ENCODE assay signal across 8 cellular contexts in genomic region chr9:4680178-4680535, GRCh38. TPM values are rescaled to one million over a fixed set of nuclear protein-coding genes. Genes with fewer than 3 reads are reported as not detected.
DNase-seq lines count a peak whose midpoint lies in the region; ATAC-seq, FAIRE-seq and TF ChIP-seq lines count a peak whose summit lies in the region.

No MANE protein-coding gene starts in this region.

- peak overlapping the region; percentile 4; the same call in 1 of the 2 replicates for H2BK20ac ChIP-seq in IMR-90 (ENCODE audit: low read depth, low read length)
- H2BK20ac ChIP-seq in H1 (ENCODE audit: low read length): no peak overlapping the region

- ATAC-seq in IMR-90 (ENCODE audit: low read depth): no peak

- H2BK5ac ChIP-seq in IMR-90 (ENCODE audit: low read depth, low read length, poor library complexity, severe bottlenecking) (peak overlapping the region; percentile 79), H1 (ENCODE audit: low read depth, low read length) (peak overlapping the region; percentile 81)

- peaks cover 11 to 36% of the 10 kb centered on the region in 2 experiments for H3K79me1 ChIP-seq in IMR-90 (ENCODE audit: low read depth in 1 of 2, low read length in 2 of 2)
- 0 out of 2 replicates have a peak, but pooled peaks cover 2% of the 10 kb centered on the region for H3K79me1 ChIP-seq in H1 (ENCODE audit: low read depth, low read length)

- no peaks in the 10 kb centered on the region for H3K27me3 ChIP-seq in CD8-positive, alpha-beta memory T cell (ENCODE audit: insufficient read depth, low read length, poor library complexity, severe bottlenecking)
- H3K27me3 ChIP-seq in IMR-90 (ENCODE audit: control insufficient read depth, insufficient read depth, low read length) (no peaks in the 10 kb centered on the region), H1 (replicated peaks in 1 of 4; ENCODE audit: control insufficient read depth in 3 of 4, extremely low read depth in 1 of 4, insufficient read depth in 3 of 4, low read length in 3 of 4) (no peaks in the 10 kb centered on the region), neural progenitor cell (no peaks in the 10 kb centered on the region)

- WGBS in IMR-90 (ENCODE audit: extremely low coverage in 2 of 2, insufficient read length in 1 of 2), 2 experiments: 0% methylated on average over 3 of the region's 10 CpGs; no CpG with 5 or more reads in 1 of the 2 experiments
- 7% methylated on average over 10 of the region's 10 CpGs; no CpG with 5 or more reads in 1 of the 2 experiments for WGBS in H1 (ENCODE audit: extremely low coverage in 1 of 2, insufficient coverage in 1 of 2, insufficient read length in 1 of 2, insufficient replicate concordance in 2 of 2, low coverage in 1 of 2, low lambda C conversion rate in 2 of 2, missing lambda C conversion rate in 1 of 2), 2 experiments

- H3K9ac ChIP-seq in IMR-90 (ENCODE audit: low read depth, low read length) (peak overlapping the region; percentile 96), H1 (replicated peaks in 1 of 4; ENCODE audit: extremely low read depth in 1 of 4, low read depth in 3 of 4, low read length in 3 of 4) (peak overlapping the region; percentile 69 to 92 (median 80)), neural progenitor cell (peak overlapping the region; percentile 58)

- peaks cover 0 to 5% of the 10 kb centered on the region in 2 donors for H3K27me3 Mint-ChIP-seq in CD8-positive, alpha-beta memory T cell
- H3K27me3 Mint-ChIP-seq in neural progenitor cell (ENCODE audit: insufficient read depth, low read depth): no peaks in the 10 kb centered on the region

- no peaks in the 10 kb centered on the region; the same call in 1 of the 2 replicates for H4K20me1 ChIP-seq in IMR-90 (ENCODE audit: insufficient read depth, low read length)
- H4K20me1 ChIP-seq in H1 (replicated peaks in 1 of 2; ENCODE audit: control insufficient read depth in 1 of 2, insufficient read depth in 2 of 2, low read length in 2 of 2): peaks cover 0 to 2% of the 10 kb centered on the region in 2 experiments
- peaks cover 7% of the 10 kb centered on the region for H4K20me1 ChIP-seq in neural progenitor cell (ENCODE audit: low read depth)

- no peak for FAIRE-seq in H1 (lab: Jason Lieb, UNC)

- H2AFZ ChIP-seq in IMR-90 (replicated peaks; ENCODE audit: low read length, poor library complexity): peak overlapping the region; percentile 99
- no peak overlapping the region for H2AFZ ChIP-seq in H1 (ENCODE audit: low read length)
- H2AFZ ChIP-seq in neural progenitor cell (replicated peaks): peak overlapping the region; percentile 71

- H3K4me2 ChIP-seq in IMR-90 (ENCODE audit: low read depth, low read length) (peak overlapping the region; percentile 73), H1 (ENCODE audit: insufficient read depth in 1 of 2, low read depth in 2 of 2, low read length in 2 of 2) (peak overlapping the region; percentile 82 to 92), neural progenitor cell (peak overlapping the region; percentile 94)

- TF ChIP-seq EP300 in H1 (IDR thresholded peaks at IDR 0.05; ENCODE audit: borderline replicate concordance in 1 of 2, low read depth in 2 of 2, low read length in 2 of 2): no peak

- no peaks in the 10 kb centered on the region for H3K9me3 Mint-ChIP-seq in CD8-positive, alpha-beta memory T cell
- H3K9me3 Mint-ChIP-seq in neural progenitor cell: no peaks in the 10 kb centered on the region

- H3K9me3 ChIP-seq in CD8-positive, alpha-beta memory T cell (ENCODE audit: low read length): no peaks in the 10 kb centered on the region
- H3K9me3 ChIP-seq in IMR-90 (ENCODE audit: control insufficient read depth, insufficient read depth, low read length) (no peaks in the 10 kb centered on the region), H1 (ENCODE audit: insufficient read depth in 2 of 2, low read depth in 1 of 2, low read length in 1 of 2) (no peaks in the 10 kb centered on the region), neural progenitor cell (ENCODE audit: low read depth) (no peaks in the 10 kb centered on the region)

- peak overlapping the region; percentile 32 for H3K14ac ChIP-seq in IMR-90 (replicated peaks; ENCODE audit: low read depth, low read length)
- H3K14ac ChIP-seq in H1 (ENCODE audit: insufficient read length): no peak overlapping the region

- no TSS peak for BruUV-seq in IMR-90 (replicated peaks; lab: Mats Ljungman, UMichigan)

- H2AK5ac ChIP-seq in IMR-90 (ENCODE audit: low read depth, low read length) (peak overlapping the region; percentile 9), H1 (ENCODE audit: low read depth, low read length) (no peak overlapping the region)

- H4K8ac ChIP-seq in IMR-90 (ENCODE audit: low read depth in 2 of 2, low read length in 2 of 2) (peak overlapping the region; percentile 2 to 78; a peak in 3 of 4 replicates), H1 (ENCODE audit: extremely low read depth, insufficient read depth, low read length) (no peak overlapping the region)

- 0 out of 2 replicates have a peak overlapping the region, but pooled peaks have one; percentile 67 for H4K91ac ChIP-seq in IMR-90 (ENCODE audit: insufficient read depth, low read depth, low read length)
- no peak overlapping the region for H4K91ac ChIP-seq in H1 (replicated peaks; ENCODE audit: insufficient read length, low read length)

- H4K5ac ChIP-seq in IMR-90 (ENCODE audit: low read depth, low read length): peak overlapping the region; percentile 37; the same call in 1 of the 2 replicates
- no peak overlapping the region for H4K5ac ChIP-seq in H1 (ENCODE audit: insufficient read length, low read depth, low read length)

- peaks cover 19% of the 10 kb centered on the region for H3F3A ChIP-seq in neural progenitor cell (ENCODE audit: low read depth)

- POLR2A ChIA-PET in CD8-positive, alpha-beta memory T cell (lab: Charles Lee): interaction anchor here (1.4 kb wide), 1 partner anchor 61 kb away, joined by 20 read pairs; the partner anchor contains the start of gene AK3
- POLR2A ChIA-PET in IMR-90 (lab: Charles Lee; ENCODE audit: unreplicated experiment) (no interaction called here), H1 (lab: Charles Lee; ENCODE audit: partially characterized antibody) (interaction anchor here (0.6 to 1.3 kb wide), 2 partner anchors 14 to 58 kb away, joined by 3 to 4 read pairs; partner anchors contain the start of gene SPATA6L)

- H3K36me3 Mint-ChIP-seq in CD8-positive, alpha-beta memory T cell: peaks cover 7 to 18% (median 12%) of the 10 kb centered on the region in 3 donors
- H3K36me3 Mint-ChIP-seq in neural progenitor cell: peaks cover 4% of the 10 kb centered on the region

- TF ChIP-seq RAD21 in IMR-90 (IDR thresholded peaks at IDR 0.05; ENCODE audit: low read length): no peak
- TF ChIP-seq RAD21 in H1 (IDR thresholded peaks at IDR 0.05 in 1 of 2, conservative IDR thresholded peaks at IDR 0.05 in 1 of 2; ENCODE audit: low read depth in 2 of 2, low read length in 2 of 2): no peak

- intact Hi-C loops in IMR-90 (cut with micrococcal nuclease): loop anchor here (5.0 kb wide), 1 partner anchor 47 kb away; no protein-coding TSS in a partner anchor

- in situ Hi-C loops in IMR-90 (cut with MboI; ENCODE audit: low sequenced_read_pairs): loop anchor here (25.0 kb wide), 1 partner anchor 568 kb away; no protein-coding TSS in a partner anchor

- H2BK120ac ChIP-seq in IMR-90 (ENCODE audit: low read depth, low read length) (peak overlapping the region; percentile 55; the same call in 1 of the 2 replicates), H1 (replicated peaks; ENCODE audit: low read depth, low read length) (no peak overlapping the region)

- H3K27ac ChIP-seq in CD8-positive, alpha-beta memory T cell (ENCODE audit: low read depth, low read length): peak overlapping the region; percentile 90
- H3K27ac ChIP-seq in IMR-90 (ENCODE audit: insufficient read depth, low read length) (peak overlapping the region; percentile 83), H1 (ENCODE audit: low read depth, low read length) (peak overlapping the region; percentile 74; the same call in 1 of the 2 replicates), neural progenitor cell (peak overlapping the region; percentile 47)

- peak overlapping the region; percentile 83 for H3K4me3 ChIP-seq in CD8-positive, alpha-beta memory T cell (ENCODE audit: low read length)
- H3K4me3 ChIP-seq in IMR-90 (ENCODE audit: insufficient read depth, low read depth, low read length): peak overlapping the region; percentile 60
- peak overlapping the region; percentile 79 to 87 (median 83) for H3K4me3 ChIP-seq in H1 (ENCODE audit: extremely low read depth in 1 of 4, insufficient read depth in 2 of 4, low read depth in 3 of 4, low read length in 4 of 4)
- peak overlapping the region; percentile 80 for H3K4me3 ChIP-seq in neural progenitor cell

- H3K79me2 ChIP-seq in H1 (ENCODE audit: control insufficient read depth in 1 of 2, insufficient read depth in 2 of 2, low read length in 2 of 2) (peaks cover 9 to 28% of the 10 kb centered on the region in 2 experiments; a peak in 3 of 4 replicates), neural progenitor cell (ENCODE audit: low read depth) (peaks cover 42% of the 10 kb centered on the region)

- H3K9me1 ChIP-seq in IMR-90 (ENCODE audit: insufficient read depth, low read length): peaks cover 5% of the 10 kb centered on the region

- peaks cover 39% of the 10 kb centered on the region for H3K4me1 ChIP-seq in CD8-positive, alpha-beta memory T cell (ENCODE audit: insufficient read depth, low read length)
- H3K4me1 ChIP-seq in IMR-90 (ENCODE audit: control insufficient read depth, insufficient read depth, low read length) (peaks cover 6% of the 10 kb centered on the region), H1 (replicated peaks in 1 of 4; ENCODE audit: control insufficient read depth in 3 of 4, insufficient read depth in 4 of 4, low read length in 3 of 4) (peaks cover 0 to 4% (median 0%) of the 10 kb centered on the region in 4 experiments; a peak in 2 of 7 replicates), neural progenitor cell (peaks cover 7% of the 10 kb centered on the region)

- TF ChIP-seq CTCF in IMR-90 (conservative IDR thresholded peaks at IDR 0.05; ENCODE audit: low read depth, low read length) (no peak), H1 (IDR thresholded peaks at IDR 0.05; ENCODE audit: control extremely low read depth in 1 of 3, insufficient read depth in 1 of 3, low read depth in 1 of 3, low read length in 3 of 3) (no peak), neural progenitor cell (IDR thresholded peaks at IDR 0.05) (no peak)

- TF ChIP-seq POLR2A in IMR-90 (IDR thresholded peaks at IDR 0.05; ENCODE audit: low read depth, low read length) (no peak), H1 (IDR thresholded peaks at IDR 0.05; ENCODE audit: control extremely low read depth in 1 of 2, low read depth in 2 of 2, low read length in 2 of 2) (no peak)

- dilution Hi-C loops in IMR-90 (cut with HindIII; ENCODE audit: low sequenced_read_pairs, unreplicated experiment): no loop called here

- H2AK9ac ChIP-seq in IMR-90 (replicated peaks; ENCODE audit: low read depth, low read length, poor library complexity): peak overlapping the region; percentile 88

- H3K4me1 Mint-ChIP-seq in CD8-positive, alpha-beta memory T cell: peaks cover 18 to 19% (median 19%) of the 10 kb centered on the region in 3 donors
- H3K4me1 Mint-ChIP-seq in neural progenitor cell: no peaks in the 10 kb centered on the region

- peak overlapping the region; percentile 57 for H3K23ac ChIP-seq in IMR-90 (ENCODE audit: low read depth, low read length)
- H3K23ac ChIP-seq in H1 (ENCODE audit: insufficient read length): no peak overlapping the region

- no peak overlapping the region for H3K27ac Mint-ChIP-seq in CD8-positive, alpha-beta memory T cell
- H3K27ac Mint-ChIP-seq in neural progenitor cell: no peak overlapping the region

- H3K36me3 ChIP-seq in CD8-positive, alpha-beta memory T cell (ENCODE audit: insufficient read depth, low read length): no peaks in the 10 kb centered on the region
- H3K36me3 ChIP-seq in IMR-90 (ENCODE audit: control insufficient read depth, insufficient read depth, low read length): peaks cover 3% of the 10 kb centered on the region
- H3K36me3 ChIP-seq in H1 (ENCODE audit: control insufficient read depth in 2 of 4, insufficient read depth in 4 of 4, low read length in 3 of 4): peaks cover 0 to 6% (median 4%) of the 10 kb centered on the region in 4 experiments; a peak in 6 of 8 replicates
- H3K36me3 ChIP-seq in neural progenitor cell: no peaks in the 10 kb centered on the region

- no peak overlapping the region; the same call in 1 of the 2 replicates for H2BK12ac ChIP-seq in H1 (ENCODE audit: low read depth, low read length)

- H3K56ac ChIP-seq in IMR-90 (ENCODE audit: extremely low read depth, insufficient read depth, low read length) (peak overlapping the region; percentile 74), H1 (replicated peaks; ENCODE audit: insufficient read length, low read depth, low read length) (no peak overlapping the region)

- no peak overlapping the region for H3K4me3 Mint-ChIP-seq in CD8-positive, alpha-beta memory T cell
- H3K4me3 Mint-ChIP-seq in neural progenitor cell: no peak overlapping the region

- no peak overlapping the region for H2BK15ac ChIP-seq in IMR-90 (ENCODE audit: low read depth, low read length)
- H2BK15ac ChIP-seq in H1 (ENCODE audit: low read length): no peak overlapping the region

- H3K4ac ChIP-seq in IMR-90 (ENCODE audit: low read depth, low read length): peak overlapping the region; percentile 61
- H3K4ac ChIP-seq in H1 (replicated peaks; ENCODE audit: insufficient read length, low read depth, low read length): no peak overlapping the region

- CTCF ChIA-PET in CD8-positive, alpha-beta memory T cell (lab: Charles Lee): interaction anchor here (1.3 to 1.4 kb wide), 2 partner anchors 21 to 61 kb away, joined by 4 to 5 read pairs; partner anchors contain the start of gene AK3
- CTCF ChIA-PET in IMR-90 (lab: Yijun Ruan, JAX) (interaction anchor here (1.4 kb wide), 2 partner anchors 10 to 11 kb away, joined by 3 read pairs; no protein-coding TSS in a partner anchor), H1 (lab: Charles Lee; ENCODE audit: partially characterized antibody) (interaction anchor here (1.4 kb wide), 1 partner anchor 18 kb away, joined by 5 read pairs; the partner anchor contains the start of gene PLPP6)

- DNase-seq in CD8-positive, alpha-beta memory T cell: no peak
- DNase-seq in IMR-90 (no peak), H1 (ENCODE audit: low read depth in 1 of 2, low spot score in 2 of 2) (no peak), neural progenitor cell (ENCODE audit: low spot score) (no peak), hepatic stellate cell (ENCODE audit: low spot score) (no peak), NCI-H69 (lab: John Stamatoyannopoulos, UW) (no peak), NCI-H345 (lab: John Stamatoyannopoulos, UW) (no peak)
- DNase-seq in activated effector memory CD4-positive, alpha-beta T cell treated with Interleukin-2 at 50 U/mL for 16 hours: no peak

- H3K18ac ChIP-seq in IMR-90 (ENCODE audit: low read depth, low read length) (no peak overlapping the region; the same call in 1 of the 2 replicates), H1 (ENCODE audit: extremely low read depth, low read length) (peak overlapping the region; percentile 68)

- H3K23me2 ChIP-seq in H1 (ENCODE audit: low read depth, low read length): peaks cover 8% of the 10 kb centered on the region

RNA-seq across cellular contexts. Expression of gene CDC37L1, which starts 0.8 kb away (rescaled TPM):
- total RNA-seq in CD8-positive, alpha-beta memory T cell: 10 to 100 TPM; 12.5 to 15.0 TPM
- polyA plus RNA-seq in CD8-positive, alpha-beta memory T cell: 17.8 TPM
- total RNA-seq in IMR-90 (2012; rRNA removed) (6.6 and 12.8 TPM in 2 replicates), neural progenitor cell (ENCODE audit: low replicate concordance) (24.3 and 32.1 TPM in 2 replicates)
- polyA plus RNA-seq in IMR-90 (2012; rRNA removed) (6.5 and 7.3 TPM in 2 replicates), H1 (2011; rRNA removed) (4.6 and 5.2 TPM in 2 replicates)
- 4.3 and 7.5 TPM in 2 replicates for polyA plus RNA-seq in IMR-90 (2012; cell fraction: cytosol; rRNA removed)
- 2.7 and 4.3 TPM in 2 replicates for polyA plus RNA-seq in IMR-90 (2012; cell fraction: nucleus; rRNA removed; ENCODE audit: low replicate concordance)
- total RNA-seq in H1 (2021; fragmentation: NEBNext Ultra II Directional; extraction: Animal tissue kit (Norgen Biotek cat#: 25700)): 22.4 and 23.8 TPM in 2 replicates
- 10.4 TPM for polyA plus RNA-seq in H1 (2011; cell fraction: cytosol; rRNA removed)
- polyA plus RNA-seq in H1 (2011; cell fraction: nucleus; rRNA removed): 4.6 TPM
- 10.8 to 17.0 TPM (median 13.2 TPM) in 4 replicates for polyA plus RNA-seq in H1 (2012, experiment 1 of 2)
- 1.9 TPM for polyA plus RNA-seq in H1 (2012, experiment 2 of 2)
- 12.0 TPM for polyA plus RNA-seq in H1 (2013, experiment 1 of 2)
- 11.9 TPM for polyA plus RNA-seq in H1 (2013, experiment 2 of 2)
- polyA minus RNA-seq in H1 (2011; rRNA and poly(A)+ RNA removed): 7.2 and 10.8 TPM in 2 replicates
- 9.2 TPM for polyA minus RNA-seq in H1 (2011; cell fraction: cytosol; rRNA and poly(A)+ RNA removed)
- 6.3 TPM for polyA minus RNA-seq in H1 (2011; cell fraction: nucleus; rRNA and poly(A)+ RNA removed)

RNA-seq across cellular contexts. Expression of gene SPATA6L, which starts 13.9 kb away (rescaled TPM):
- under 1 TPM; 0.51 to 0.96 TPM for total RNA-seq in CD8-positive, alpha-beta memory T cell
- polyA plus RNA-seq in CD8-positive, alpha-beta memory T cell: 0.14 TPM
- total RNA-seq in IMR-90 (2012; rRNA removed) (0.18 and 0.28 TPM in 2 replicates), neural progenitor cell (ENCODE audit: low replicate concordance) (0.99 TPM in 1 of 2 replicates, not detected in the other)
- polyA plus RNA-seq in IMR-90 (2012; rRNA removed) (0.60 and 0.84 TPM in 2 replicates), H1 (2011; rRNA removed) (0.57 and 1.6 TPM in 2 replicates)
- polyA plus RNA-seq in IMR-90 (2012; cell fraction: cytosol; rRNA removed): 0.04 TPM in 1 of 2 replicates, not detected in the other
- 0.47 and 1.4 TPM in 2 replicates for polyA plus RNA-seq in IMR-90 (2012; cell fraction: nucleus; rRNA removed; ENCODE audit: low replicate concordance)
- 0.55 and 1.1 TPM in 2 replicates for total RNA-seq in H1 (2021; fragmentation: NEBNext Ultra II Directional; extraction: Animal tissue kit (Norgen Biotek cat#: 25700))
- polyA plus RNA-seq in H1 (2011; cell fraction: cytosol; rRNA removed): 1.0 TPM
- 1.5 TPM for polyA plus RNA-seq in H1 (2011; cell fraction: nucleus; rRNA removed)
- polyA plus RNA-seq in H1 (2012, experiment 1 of 2): 0.38 to 1.8 TPM (median 1.4 TPM) in 4 replicates
- polyA plus RNA-seq in H1 (2012, experiment 2 of 2): not detected
- polyA plus RNA-seq in H1 (2013, experiment 1 of 2): 0.75 TPM
- polyA plus RNA-seq in H1 (2013, experiment 2 of 2): 0.85 TPM
- polyA minus RNA-seq in H1 (2011; rRNA and poly(A)+ RNA removed): 1.9 and 2.1 TPM in 2 replicates
- polyA minus RNA-seq in H1 (2011; cell fraction: cytosol; rRNA and poly(A)+ RNA removed): 0.81 TPM
- 2.8 TPM for polyA minus RNA-seq in H1 (2011; cell fraction: nucleus; rRNA and poly(A)+ RNA removed)

RNA-seq across cellular contexts. Expression of gene PLPP6, which starts 18.1 kb away (rescaled TPM):
- 1 to 10 TPM; 5.5 to 6.3 TPM for total RNA-seq in CD8-positive, alpha-beta memory T cell
- 3.7 TPM for polyA plus RNA-seq in CD8-positive, alpha-beta memory T cell
- total RNA-seq in IMR-90 (2012; rRNA removed): 3.3 and 3.4 TPM in 2 replicates
- 5.3 and 5.9 TPM in 2 replicates for polyA plus RNA-seq in IMR-90 (2012; rRNA removed)
- polyA plus RNA-seq in IMR-90 (2012; cell fraction: cytosol; rRNA removed): 3.1 and 4.9 TPM in 2 replicates
- polyA plus RNA-seq in IMR-90 (2012; cell fraction: nucleus; rRNA removed; ENCODE audit: low replicate concordance): 2.8 and 4.1 TPM in 2 replicates
- total RNA-seq in H1 (2021; fragmentation: NEBNext Ultra II Directional; extraction: Animal tissue kit (Norgen Biotek cat#: 25700)): 12.0 and 13.3 TPM in 2 replicates
- 11.8 and 13.0 TPM in 2 replicates for polyA plus RNA-seq in H1 (2011; rRNA removed)
- polyA plus RNA-seq in H1 (2011; cell fraction: cytosol; rRNA removed): 12.1 TPM
- polyA plus RNA-seq in H1 (2011; cell fraction: nucleus; rRNA removed): 12.1 TPM
- 8.9 to 11.4 TPM (median 9.3 TPM) in 4 replicates for polyA plus RNA-seq in H1 (2012, experiment 1 of 2)
- polyA plus RNA-seq in H1 (2012, experiment 2 of 2): 1.9 TPM
- 14.2 TPM for polyA plus RNA-seq in H1 (2013, experiment 1 of 2)
- polyA plus RNA-seq in H1 (2013, experiment 2 of 2): 17.0 TPM
- polyA minus RNA-seq in H1 (2011; rRNA and poly(A)+ RNA removed): 17.4 and 19.6 TPM in 2 replicates
- 10.4 TPM for polyA minus RNA-seq in H1 (2011; cell fraction: cytosol; rRNA and poly(A)+ RNA removed)
- polyA minus RNA-seq in H1 (2011; cell fraction: nucleus; rRNA and poly(A)+ RNA removed): 19.6 TPM
- 10.5 and 11.1 TPM in 2 replicates for total RNA-seq in neural progenitor cell (ENCODE audit: low replicate concordance)
